Comparison of ENCODE assay signal across 13 cellular contexts in genomic region chr4:55561884-55562283, GRCh38. TPM values are rescaled to one million over a fixed set of nuclear protein-coding genes. Genes with fewer than 3 reads are reported as not detected.
A peak's percentile ranks its signal among the peaks of the same experiment; 100 is the strongest.
DNase-seq lines count a peak whose midpoint lies in the region; ATAC-seq, FAIRE-seq and TF ChIP-seq lines count a peak whose summit lies in the region.
"Had no signal": no experiment of that assay in that cellular context is flagged by ENCODE, and none has a peak within 500 bp of the region (broad histone marks: within the 10 kb centered on the region; RNA-seq: fewer than 3 reads in every experiment).

No MANE protein-coding gene starts in this region.

- H3K4me3 ChIP-seq in kidney (ENCODE audit: low read length in 2 of 2) = no peak overlapping the region
- H3K4me3 ChIP-seq: SJSA1, vagina had no signal

- no peak for TF ChIP-seq CTCF in kidney (IDR thresholded peaks at IDR 0.05; ENCODE audit: borderline replicate concordance, extremely low read depth, insufficient read depth)

- no peaks in the 10 kb centered on the region for H3K9me3 ChIP-seq in kidney (ENCODE audit: control insufficient read depth in 1 of 2, low read length in 2 of 2)
- H3K9me3 ChIP-seq: SJSA1, vagina had no signal

- no peak for FAIRE-seq in kidney (lab: Jason Lieb, UNC)

- DNase-seq in medulla oblongata (ENCODE audit: extremely low spot score) = peak; percentile 65
- DNase-seq in activated gamma-delta T cell treated with Interleukin-2 at 50 U/mL for 16 hours = no peak
- DNase-seq in NCI-H2196 treated with DMSO at 0.1 percent for 48 hours (lab: John Stamatoyannopoulos, UW; ENCODE audit: unreplicated experiment) = no peak
- no peak for DNase-seq in OCI-M2 (lab: John Stamatoyannopoulos, UW; ENCODE audit: unreplicated experiment)
- DNase-seq in kidney = no peak
- DNase-seq: activated gamma-delta T cell, mesenchymal stem cell had no signal

- intact Hi-C loops in kidney (cut with DNase I) = no loop called here

- H3K27ac ChIP-seq in kidney (ENCODE audit: low read depth in 2 of 2, low read length in 2 of 2) = no peak overlapping the region
- H3K27ac ChIP-seq: SJSA1, vagina had no signal

- H3K36me3 ChIP-seq in kidney (ENCODE audit: control insufficient read depth in 1 of 2, insufficient read depth in 2 of 2, low read length in 2 of 2) = no peaks in the 10 kb centered on the region
- H3K36me3 ChIP-seq: SJSA1, vagina had no signal

- peak; percentile 100 for ATAC-seq in GM18909 (IDR thresholded peaks at IDR 0.05; ENCODE audit: poor library complexity, unreplicated experiment)
- ATAC-seq in HG02571 (IDR thresholded peaks at IDR 0.05; ENCODE audit: unreplicated experiment) = peak; percentile 100
- ATAC-seq in HG03521 (IDR thresholded peaks at IDR 0.05; ENCODE audit: unreplicated experiment) = peak; percentile 100

- H3K4me1 ChIP-seq in kidney (ENCODE audit: control insufficient read depth in 1 of 2, insufficient read depth in 1 of 2, low read depth in 1 of 2, low read length in 2 of 2) = no peaks in the 10 kb centered on the region
- H3K4me1 ChIP-seq: SJSA1, vagina had no signal

- no peak overlapping the region for H3K9ac ChIP-seq in kidney (ENCODE audit: low read length in 2 of 2)

RNA-seq across cellular contexts. Expression of gene CLOCK, which starts 15.2 kb away (rescaled TPM):
- 28.9 TPM for total RNA-seq in kidney
- 3.8 TPM for polyA plus RNA-seq in kidney (ENCODE audit: insufficient read depth, low read depth, low replicate concordance)

RNA-seq across cellular contexts. Expression of gene PDCL2, which starts 30.2 kb away (rescaled TPM):
- not detected for total RNA-seq in kidney
- polyA plus RNA-seq in kidney (ENCODE audit: insufficient read depth, low read depth, low replicate concordance) = not detected
- total RNA-seq: SJSA1, vagina had no signal
- polyA plus RNA-seq: IgD-negative memory B cell had no signal
